In the genomic region with DNA sequence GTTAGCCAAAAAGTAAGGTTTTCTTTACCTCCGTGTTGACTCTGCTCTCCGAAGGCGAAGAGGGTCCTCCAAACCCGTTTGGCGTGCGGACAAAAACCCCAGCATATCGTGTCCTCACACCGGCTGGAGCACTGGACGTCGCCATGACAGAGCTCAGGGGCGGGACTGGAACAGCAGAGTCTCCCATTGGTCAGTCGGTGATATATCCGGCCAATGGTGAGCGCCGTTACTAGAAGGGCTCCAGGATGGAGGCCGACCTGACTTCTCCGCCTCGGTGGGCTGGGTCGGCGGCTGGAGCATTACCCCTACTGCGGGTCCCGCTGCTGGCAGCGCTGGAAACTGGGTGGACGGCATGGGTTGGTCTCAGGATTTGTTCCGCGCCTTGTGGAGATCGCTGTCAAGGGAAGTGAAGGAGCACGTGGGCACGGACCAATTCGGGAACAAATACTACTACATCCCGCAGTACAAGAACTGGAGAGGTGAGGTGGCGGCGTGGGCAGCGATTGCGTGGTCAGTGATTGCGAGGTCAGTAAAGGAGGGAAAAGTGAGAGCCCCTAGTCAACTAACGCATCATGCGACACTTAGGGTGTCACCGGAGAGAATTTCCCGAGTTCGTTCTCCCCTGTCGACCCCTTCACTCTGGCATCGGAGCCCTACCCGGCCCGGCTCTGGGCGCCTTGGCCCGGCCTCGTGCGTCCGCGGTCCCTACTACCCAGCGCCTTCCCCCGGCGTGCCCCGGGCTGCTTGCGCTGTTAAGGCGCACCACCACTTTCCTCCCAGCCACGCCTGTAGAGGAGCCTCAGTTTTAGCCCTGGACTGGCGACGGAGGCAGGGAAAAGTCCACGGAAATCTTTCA, we compare ENCODE assay signal across 1 cellular context.
A peak's percentile ranks its signal among the peaks of the same experiment; 100 is the strongest.
TF ChIP-seq lines count a peak whose summit lies in the region.

A gene with protein sequence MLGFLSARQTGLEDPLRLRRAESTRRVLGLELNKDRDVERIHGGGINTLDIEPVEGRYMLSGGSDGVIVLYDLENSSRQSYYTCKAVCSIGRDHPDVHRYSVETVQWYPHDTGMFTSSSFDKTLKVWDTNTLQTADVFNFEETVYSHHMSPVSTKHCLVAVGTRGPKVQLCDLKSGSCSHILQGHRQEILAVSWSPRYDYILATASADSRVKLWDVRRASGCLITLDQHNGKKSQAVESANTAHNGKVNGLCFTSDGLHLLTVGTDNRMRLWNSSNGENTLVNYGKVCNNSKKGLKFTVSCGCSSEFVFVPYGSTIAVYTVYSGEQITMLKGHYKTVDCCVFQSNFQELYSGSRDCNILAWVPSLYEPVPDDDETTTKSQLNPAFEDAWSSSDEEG (minus strand): TSS at position 167 of the 856 bp plus-strand sequence. CDS start 62 bp downstream, at position 105.
Gene NDUFAF2 (plus strand): TSS at position 302 of the 856 bp plus-strand sequence. CDS start 51 bp downstream, at position 353.

TF ChIP-seq in GM12878, 131 proteins besides CTCF, POLR2A, EP300 and RAD21 (continued from another document and continues in another):
- TF ChIP-seq, protein P1, sequence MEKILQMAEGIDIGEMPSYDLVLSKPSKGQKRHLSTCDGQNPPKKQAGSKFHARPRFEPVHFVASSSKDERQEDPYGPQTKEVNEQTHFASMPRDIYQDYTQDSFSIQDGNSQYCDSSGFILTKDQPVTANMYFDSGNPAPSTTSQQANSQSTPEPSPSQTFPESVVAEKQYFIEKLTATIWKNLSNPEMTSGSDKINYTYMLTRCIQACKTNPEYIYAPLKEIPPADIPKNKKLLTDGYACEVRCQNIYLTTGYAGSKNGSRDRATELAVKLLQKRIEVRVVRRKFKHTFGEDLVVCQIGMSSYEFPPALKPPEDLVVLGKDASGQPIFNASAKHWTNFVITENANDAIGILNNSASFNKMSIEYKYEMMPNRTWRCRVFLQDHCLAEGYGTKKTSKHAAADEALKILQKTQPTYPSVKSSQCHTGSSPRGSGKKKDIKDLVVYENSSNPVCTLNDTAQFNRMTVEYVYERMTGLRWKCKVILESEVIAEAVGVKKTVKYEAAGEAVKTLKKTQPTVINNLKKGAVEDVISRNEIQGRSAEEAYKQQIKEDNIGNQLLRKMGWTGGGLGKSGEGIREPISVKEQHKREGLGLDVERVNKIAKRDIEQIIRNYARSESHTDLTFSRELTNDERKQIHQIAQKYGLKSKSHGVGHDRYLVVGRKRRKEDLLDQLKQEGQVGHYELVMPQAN (conservative IDR thresholded peaks at IDR 0.05): peak; percentile 55
- TF ChIP-seq ZNF274 (IDR thresholded peaks at IDR 0.05; ENCODE audit: insufficient read depth, insufficient read length): no peak
- no peak for TF ChIP-seq TCF3 (IDR thresholded peaks at IDR 0.05; ENCODE audit: borderline replicate concordance, insufficient read depth, low read depth, low read length)
- TF ChIP-seq, protein P2, sequence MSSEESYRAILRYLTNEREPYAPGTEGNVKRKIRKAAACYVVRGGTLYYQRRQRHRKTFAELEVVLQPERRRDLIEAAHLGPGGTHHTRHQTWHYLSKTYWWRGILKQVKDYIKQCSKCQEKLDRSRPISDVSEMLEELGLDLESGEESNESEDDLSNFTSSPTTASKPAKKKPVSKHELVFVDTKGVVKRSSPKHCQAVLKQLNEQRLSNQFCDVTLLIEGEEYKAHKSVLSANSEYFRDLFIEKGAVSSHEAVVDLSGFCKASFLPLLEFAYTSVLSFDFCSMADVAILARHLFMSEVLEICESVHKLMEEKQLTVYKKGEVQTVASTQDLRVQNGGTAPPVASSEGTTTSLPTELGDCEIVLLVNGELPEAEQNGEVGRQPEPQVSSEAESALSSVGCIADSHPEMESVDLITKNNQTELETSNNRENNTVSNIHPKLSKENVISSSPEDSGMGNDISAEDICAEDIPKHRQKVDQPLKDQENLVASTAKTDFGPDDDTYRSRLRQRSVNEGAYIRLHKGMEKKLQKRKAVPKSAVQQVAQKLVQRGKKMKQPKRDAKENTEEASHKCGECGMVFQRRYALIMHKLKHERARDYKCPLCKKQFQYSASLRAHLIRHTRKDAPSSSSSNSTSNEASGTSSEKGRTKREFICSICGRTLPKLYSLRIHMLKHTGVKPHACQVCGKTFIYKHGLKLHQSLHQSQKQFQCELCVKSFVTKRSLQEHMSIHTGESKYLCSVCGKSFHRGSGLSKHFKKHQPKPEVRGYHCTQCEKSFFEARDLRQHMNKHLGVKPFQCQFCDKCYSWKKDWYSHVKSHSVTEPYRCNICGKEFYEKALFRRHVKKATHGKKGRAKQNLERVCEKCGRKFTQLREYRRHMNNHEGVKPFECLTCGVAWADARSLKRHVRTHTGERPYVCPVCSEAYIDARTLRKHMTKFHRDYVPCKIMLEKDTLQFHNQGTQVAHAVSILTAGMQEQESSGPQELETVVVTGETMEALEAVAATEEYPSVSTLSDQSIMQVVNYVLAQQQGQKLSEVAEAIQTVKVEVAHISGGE (CRISPR knock-in tag; IDR thresholded peaks at IDR 0.05): no peak
- peak; percentile 60 for TF ChIP-seq MYC (IDR thresholded peaks at IDR 0.05; ENCODE audit: insufficient read depth, insufficient read length, insufficient replicate concordance, low read length, severe bottlenecking)
- peak; percentile 98 for TF ChIP-seq YY1 (IDR thresholded peaks at IDR 0.05; ENCODE audit: low read depth, low read length)
- peak; percentile 26 for TF ChIP-seq SIX5 (IDR thresholded peaks at IDR 0.05; ENCODE audit: low read depth, low read length, severe bottlenecking)
- TF ChIP-seq IKZF1 (conservative IDR thresholded peaks at IDR 0.05): peak; percentile 53; the same call in 1 of the 2 replicates
- TF ChIP-seq SRF (IDR thresholded peaks at IDR 0.05; ENCODE audit: low read depth in 2 of 2, low read length in 2 of 2): no peak
- TF ChIP-seq DPF2 (IDR thresholded peaks at IDR 0.05): 0 out of 2 replicates have a peak, but pooled peaks have one; percentile 25
- TF ChIP-seq CHD2 (IDR thresholded peaks at IDR 0.05; ENCODE audit: borderline replicate concordance, low read depth, low read length): peak; percentile 40; the same call in 1 of the 2 replicates
- TF ChIP-seq SIN3A (IDR thresholded peaks at IDR 0.05; ENCODE audit: low read depth, low read length): peak; percentile 82
- TF ChIP-seq MTA2 (IDR thresholded peaks at IDR 0.05; ENCODE audit: low read depth): no peak
- TF ChIP-seq NBN (IDR thresholded peaks at IDR 0.05): no peak
- TF ChIP-seq LARP7 (IDR thresholded peaks at IDR 0.05): peak; percentile 48; the same call in 1 of the 2 replicates
- no peak for TF ChIP-seq CUX1 (IDR thresholded peaks at IDR 0.05; ENCODE audit: insufficient replicate concordance, low read depth, low read length)
- peak; percentile 44 for TF ChIP-seq FOS (IDR thresholded peaks at IDR 0.05; ENCODE audit: borderline replicate concordance, extremely low read depth, insufficient read length)
- TF ChIP-seq HDAC6 (IDR thresholded peaks at IDR 0.05; ENCODE audit: unreplicated experiment): peak; percentile 64
- no peak for TF ChIP-seq ETV6 (conservative IDR thresholded peaks at IDR 0.05 in 1 of 2, IDR thresholded peaks at IDR 0.05 in 1 of 2; ENCODE audit: borderline replicate concordance in 1 of 2, low read depth in 1 of 2)
- no peak for TF ChIP-seq NR2F1 (conservative IDR thresholded peaks at IDR 0.05)
- peak; percentile 15; the same call in 1 of the 2 replicates for TF ChIP-seq CREM (IDR thresholded peaks at IDR 0.05; ENCODE audit: low read depth)
- TF ChIP-seq IKZF2 (IDR thresholded peaks at IDR 0.05): 0 out of 4 replicates have a peak, but pooled peaks of 1 of the 2 experiments have one; percentile 23
- TF ChIP-seq E2F4 (IDR thresholded peaks at IDR 0.05; ENCODE audit: low read depth, low read length): no peak
- no peak for TF ChIP-seq BACH1 (IDR thresholded peaks at IDR 0.05; ENCODE audit: borderline replicate concordance)
- peak; percentile 55; the same call in 1 of the 2 replicates for TF ChIP-seq TAF1 (IDR thresholded peaks at IDR 0.05; ENCODE audit: borderline replicate concordance, low read depth, low read length)
- peak; percentile 69 for TF ChIP-seq MAX (IDR thresholded peaks at IDR 0.05; ENCODE audit: low read depth, low read length)
- 0 out of 2 replicates have a peak, but pooled peaks have one; percentile 55 for TF ChIP-seq SMAD5 (IDR thresholded peaks at IDR 0.05; ENCODE audit: low read depth)
- no peak for TF ChIP-seq ZNF24 (IDR thresholded peaks at IDR 0.05)
- peak; percentile 70; the same call in 1 of the 2 replicates for TF ChIP-seq IRF3 (IDR thresholded peaks at IDR 0.05)
- no peak for TF ChIP-seq JUNB (IDR thresholded peaks at IDR 0.05)
- no peak for TF ChIP-seq ZNF592 (IDR thresholded peaks at IDR 0.05)
- peak; percentile 52 for TF ChIP-seq HCFC1 (IDR thresholded peaks at IDR 0.05; ENCODE audit: low read length)
- peak; percentile 59 for TF ChIP-seq KLF5 (IDR thresholded peaks at IDR 0.05; ENCODE audit: partially characterized antibody)
- TF ChIP-seq MXI1 (IDR thresholded peaks at IDR 0.05; ENCODE audit: low read depth, low read length): peak; percentile 87
- TF ChIP-seq POLR2AphosphoS2 (IDR thresholded peaks at IDR 0.05; ENCODE audit: low read depth, low read length): peak; percentile 30; the same call in 1 of the 2 replicates
- peak; percentile 44; the same call in 1 of the 2 replicates for TF ChIP-seq PML (IDR thresholded peaks at IDR 0.05; ENCODE audit: low read length)
- TF ChIP-seq NFXL1 (IDR thresholded peaks at IDR 0.05; ENCODE audit: borderline replicate concordance): no peak
